In genomic region chr3:65400893-65401292, GRCh38 we compare ENCODE assay signal across 17 cellular contexts.
A peak's percentile ranks its signal among the peaks of the same experiment; 100 is the strongest.
DNase-seq lines count a peak whose midpoint lies in the region; ATAC-seq and TF ChIP-seq lines count a peak whose summit lies in the region.
"Had no signal": no experiment of that assay in that cellular context is flagged by ENCODE, and none has a peak within 500 bp of the region (broad histone marks: within the 10 kb centered on the region; RNA-seq: fewer than 3 reads in every experiment).

No MANE protein-coding gene starts in this region.

- no peaks in the 10 kb centered on the region; the same call in 1 of the 2 replicates for H3K79me2 ChIP-seq in GM23338 (replicated peaks; ENCODE audit: insufficient read depth)

- H3K9me2 ChIP-seq in GM23338 (ENCODE audit: insufficient read depth): no peaks in the 10 kb centered on the region

- no peaks in the 10 kb centered on the region for H3K9me3 Mint-ChIP-seq in GM23338

- peaks cover 51% of the 10 kb centered on the region for H3K4me1 Mint-ChIP-seq in GM23338

- no peak overlapping the region for H2BK12ac ChIP-seq in neuronal stem cell (ENCODE audit: low read length)

- peaks cover 42% of the 10 kb centered on the region for H3K4me1 ChIP-seq in GM23338 (ENCODE audit: insufficient read depth)
- H3K4me1 ChIP-seq in iPS-20b (ENCODE audit: insufficient read depth, low read length): peaks cover 43% of the 10 kb centered on the region
- H3K4me1 ChIP-seq in neuronal stem cell (ENCODE audit: control insufficient read depth in 2 of 2, insufficient read depth in 1 of 2, low read depth in 1 of 2, low read length in 2 of 2): peaks cover 22 to 26% of the 10 kb centered on the region in 2 donors

- H2BK5ac ChIP-seq in neuronal stem cell (ENCODE audit: low read length): no peak overlapping the region

- H3K9me3 ChIP-seq in iPS-20b (ENCODE audit: insufficient read depth, low read depth, low read length) (no peaks in the 10 kb centered on the region), neuronal stem cell (replicated peaks in 1 of 2; ENCODE audit: control insufficient read depth in 2 of 2, insufficient read depth in 1 of 2, low read depth in 1 of 2, low read length in 2 of 2) (no peaks in the 10 kb centered on the region)
- H3K9me3 ChIP-seq: BLaER1 treated with 17β-estradiol and CSF1 and Interleukin-3, amounts not matched to agents 10 nM and 100 nM had no signal

- no peak overlapping the region for H4K91ac ChIP-seq in neuronal stem cell (ENCODE audit: low read depth, low read length, poor library complexity)

- no peaks in the 10 kb centered on the region for H3K79me1 ChIP-seq in neuronal stem cell (ENCODE audit: low read depth, low read length)

- no peak overlapping the region for H3K18ac ChIP-seq in neuronal stem cell (ENCODE audit: low read length)

- no peak overlapping the region for H3K14ac ChIP-seq in neuronal stem cell (ENCODE audit: low read length)

- peak overlapping the region; percentile 88 for H3K27ac Mint-ChIP-seq in GM23338

- peaks cover 14% of the 10 kb centered on the region; the same call in 1 of the 2 replicates for H3F3A ChIP-seq in GM23338 (replicated peaks; ENCODE audit: low read depth)

- 0 out of 3 replicates have a peak, but pooled peaks cover 4% of the 10 kb centered on the region for H3K36me3 Mint-ChIP-seq in GM23338 (ENCODE audit: low read depth)

- no peak overlapping the region for H3K23ac ChIP-seq in neuronal stem cell (ENCODE audit: low read depth, low read length, poor library complexity)

- ATAC-seq in GM23338: peak; percentile 71
- no peak for ATAC-seq in GM18909 (IDR thresholded peaks at IDR 0.05; ENCODE audit: poor library complexity, unreplicated experiment)
- ATAC-seq in GM19035 (IDR thresholded peaks at IDR 0.05; ENCODE audit: unreplicated experiment): no peak
- ATAC-seq in GM21381 (IDR thresholded peaks at IDR 0.05; ENCODE audit: unreplicated experiment): no peak
- ATAC-seq in HG03025 (IDR thresholded peaks at IDR 0.05; ENCODE audit: low FRiP score, unreplicated experiment): no peak
- ATAC-seq: HepG2, PC-3 had no signal

- WGBS in neuronal stem cell (ENCODE audit: extremely low coverage in 2 of 2, insufficient read length in 2 of 2, insufficient replicate concordance in 1 of 2), 2 donors: no CpG with 5 or more reads among the region's 5 CpGs

- H2BK15ac ChIP-seq in neuronal stem cell (ENCODE audit: low read length): no peak overlapping the region

- H3K36me3 ChIP-seq in GM23338 (ENCODE audit: insufficient read depth): no peaks in the 10 kb centered on the region
- H3K36me3 ChIP-seq in iPS-20b (ENCODE audit: insufficient read depth, low read depth, low read length): no peaks in the 10 kb centered on the region
- H3K36me3 ChIP-seq in neuronal stem cell (replicated peaks in 1 of 2; ENCODE audit: control insufficient read depth in 2 of 2, insufficient read depth in 2 of 2, low read length in 2 of 2): peaks cover 3 to 15% of the 10 kb centered on the region in 2 donors

- H3K27me3 ChIP-seq in GM23338 (ENCODE audit: insufficient read depth) (no peaks in the 10 kb centered on the region), iPS-20b (ENCODE audit: insufficient read depth, low read length) (no peaks in the 10 kb centered on the region), neuronal stem cell (ENCODE audit: control insufficient read depth in 3 of 3, insufficient read depth in 3 of 3, low read depth in 1 of 3, low read length in 3 of 3) (no peaks in the 10 kb centered on the region)
- H3K27me3 ChIP-seq: BLaER1 treated with 17β-estradiol and CSF1 and Interleukin-3, amounts not matched to agents 10 nM and 100 nM had no signal

- H4K8ac ChIP-seq in neuronal stem cell (ENCODE audit: low read depth, low read length): no peak overlapping the region

- no peak overlapping the region for H3K4ac ChIP-seq in neuronal stem cell (ENCODE audit: low read length)

- peaks cover 6% of the 10 kb centered on the region for H3K27me3 Mint-ChIP-seq in GM23338 (ENCODE audit: insufficient read depth, low read depth, poor library complexity)

- H3K4me3 ChIP-seq in GM23338: peak overlapping the region; percentile 8; the same call in 1 of the 2 replicates
- peak overlapping the region; percentile 56 for H3K4me3 ChIP-seq in iPS-20b (ENCODE audit: low read length)
- H3K4me3 ChIP-seq in neuronal stem cell (ENCODE audit: low read length in 2 of 2): no peak overlapping the region
- H3K4me3 ChIP-seq: BLaER1 treated with 17β-estradiol and CSF1 and Interleukin-3, amounts not matched to agents 10 nM and 100 nM had no signal

- H3K27ac ChIP-seq in GM23338 (ENCODE audit: low read depth) (peak overlapping the region; percentile 86), iPS-20b (ENCODE audit: low read length) (peak overlapping the region; percentile 58), neuronal stem cell (replicated peaks; ENCODE audit: low read length) (no peak overlapping the region)
- H3K27ac ChIP-seq: BLaER1 treated with 17β-estradiol and CSF1 and Interleukin-3, amounts not matched to agents 10 nM and 100 nM; HL-60; KMS-11 had no signal

- no peak overlapping the region for H2BK120ac ChIP-seq in neuronal stem cell (ENCODE audit: low read depth, low read length)

- no peaks in the 10 kb centered on the region for H4K20me1 ChIP-seq in GM23338 (replicated peaks; ENCODE audit: insufficient read depth)
- H4K20me1 ChIP-seq: BLaER1 treated with 17β-estradiol and CSF1 and Interleukin-3, amounts not matched to agents 10 nM and 100 nM had no signal

- TF ChIP-seq CTCF in GM23338 (conservative IDR thresholded peaks at IDR 0.05; ENCODE audit: low read depth in 2 of 2): no peak

- peak overlapping the region; percentile 64 for H3K4me3 Mint-ChIP-seq in GM23338

- DNase-seq in GM23338 (ENCODE audit: low spot score) (peak; percentile 78), astrocyte of the hippocampus (ENCODE audit: low read depth, low spot score) (peak; percentile 9), neuronal stem cell (ENCODE audit: low spot score) (no peak)
- DNase-seq: HCEC 1CT, NCI-H1092 treated with DMSO at 0.1 percent for 48 hours, NCI-H1694, NCI-H2107, PC-3 had no signal

- H3K9ac ChIP-seq in iPS-20b (ENCODE audit: low read depth, low read length): peak overlapping the region; percentile 64; the same call in 1 of the 2 replicates
- no peak overlapping the region for H3K9ac ChIP-seq in neuronal stem cell (ENCODE audit: low read depth, low read length, poor library complexity)
- H3K9ac ChIP-seq: BLaER1 treated with 17β-estradiol and CSF1 and Interleukin-3, amounts not matched to agents 10 nM and 100 nM; KMS-11 had no signal

- peak overlapping the region; percentile 14 for H3K4me2 ChIP-seq in GM23338
- H3K4me2 ChIP-seq in neuronal stem cell (ENCODE audit: insufficient read depth, low read length, poor library complexity, severe bottlenecking): peak overlapping the region; percentile 40
- H3K4me2 ChIP-seq: BLaER1 treated with 17β-estradiol and CSF1 and Interleukin-3, amounts not matched to agents 10 nM and 100 nM; KMS-11 had no signal

- H2AFZ ChIP-seq in GM23338 (no peak overlapping the region), neuronal stem cell (ENCODE audit: low read length) (no peak overlapping the region)

- H2AK5ac ChIP-seq in neuronal stem cell (ENCODE audit: low read depth, low read length): no peak overlapping the region

TF ChIP-seq in GM23338, 12 proteins besides CTCF, POLR2A, EP300 and RAD21 (continues in another document):
- TF ChIP-seq JUNB (IDR thresholded peaks at IDR 0.05; ENCODE audit: unreplicated experiment) (no peak), POLR2AphosphoS5 (IDR thresholded peaks at IDR 0.05; ENCODE audit: low read depth) (no peak), EZH2phosphoT487 (IDR thresholded peaks at IDR 0.05; ENCODE audit: unreplicated experiment) (no peak), STAT1 (IDR thresholded peaks at IDR 0.05; ENCODE audit: unreplicated experiment) (no peak), ZNF114 (CRISPR knock-in tag; IDR thresholded peaks at IDR 0.05) (no peak), EZH2 (IDR thresholded peaks at IDR 0.05; ENCODE audit: low read depth, unreplicated experiment) (no peak), ZNF331 (CRISPR knock-in tag; IDR thresholded peaks at IDR 0.05; ENCODE audit: low read depth) (no peak), REST (IDR thresholded peaks at IDR 0.05; ENCODE audit: unreplicated experiment) (no peak), NANOG (IDR thresholded peaks at IDR 0.05; ENCODE audit: borderline replicate concordance) (no peak)
- TF ChIP-seq, protein P1, sequence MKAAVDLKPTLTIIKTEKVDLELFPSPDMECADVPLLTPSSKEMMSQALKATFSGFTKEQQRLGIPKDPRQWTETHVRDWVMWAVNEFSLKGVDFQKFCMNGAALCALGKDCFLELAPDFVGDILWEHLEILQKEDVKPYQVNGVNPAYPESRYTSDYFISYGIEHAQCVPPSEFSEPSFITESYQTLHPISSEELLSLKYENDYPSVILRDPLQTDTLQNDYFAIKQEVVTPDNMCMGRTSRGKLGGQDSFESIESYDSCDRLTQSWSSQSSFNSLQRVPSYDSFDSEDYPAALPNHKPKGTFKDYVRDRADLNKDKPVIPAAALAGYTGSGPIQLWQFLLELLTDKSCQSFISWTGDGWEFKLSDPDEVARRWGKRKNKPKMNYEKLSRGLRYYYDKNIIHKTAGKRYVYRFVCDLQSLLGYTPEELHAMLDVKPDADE (IDR thresholded peaks at IDR 0.05): no peak

Comparison
In these comparisons a context has a peak if more than half of its experiments do, and no peak if none do; other contexts are left out.
1. H3K4me3 ChIP-seq: peak in GM23338 (single experiment) and iPS-20b (single experiment); none in neuronal stem cell (0 of 2).